1 cellular context compared by ENCODE assay signal in the genomic region with DNA sequence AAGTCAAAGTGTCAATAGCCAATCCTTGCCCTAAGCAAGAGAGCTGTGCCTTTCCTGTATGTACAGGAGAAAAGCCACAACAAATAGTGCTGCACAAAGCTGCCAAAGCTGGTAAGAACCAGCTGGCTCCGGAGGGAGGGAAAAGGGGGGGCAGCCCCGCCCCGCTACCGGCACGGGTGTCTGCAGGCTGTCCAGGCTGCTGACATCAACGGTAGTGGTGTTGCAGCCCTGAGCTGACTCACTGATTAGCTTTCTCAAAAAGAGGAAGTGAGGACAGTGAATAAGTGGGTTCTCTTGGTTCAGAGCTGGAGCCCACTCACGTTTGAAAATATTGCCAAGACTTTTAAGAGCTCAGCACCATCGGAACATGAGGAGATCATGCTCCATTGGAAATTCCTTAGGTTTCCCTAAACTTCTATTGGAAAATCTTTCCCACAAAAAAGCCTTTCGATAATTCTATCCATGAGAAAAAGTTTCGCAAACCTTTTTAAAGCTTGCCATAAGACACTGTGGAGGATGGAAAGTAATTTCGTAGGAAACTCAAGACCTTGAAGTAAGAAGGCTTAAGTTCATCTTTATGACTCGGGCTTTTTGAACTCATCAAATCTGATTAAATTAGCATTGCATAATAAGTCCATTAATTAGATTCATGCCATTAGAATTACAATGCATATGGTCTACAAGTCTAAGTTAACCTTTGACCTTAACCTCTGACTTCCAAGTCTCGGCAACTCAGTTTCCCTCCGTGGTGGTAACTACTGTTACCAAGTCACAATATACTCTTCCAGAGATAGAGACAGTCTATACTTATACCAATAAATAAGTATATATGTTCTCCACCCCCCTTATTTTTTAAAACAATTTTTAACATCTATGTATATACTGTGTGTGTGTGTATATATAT.
TF ChIP-seq lines count a peak whose summit lies in the region.

No MANE protein-coding gene starts in this region.

TF ChIP-seq in A549, 52 proteins besides CTCF, POLR2A, EP300 and RAD21 (continued from another document):
- TF ChIP-seq, protein P1, sequence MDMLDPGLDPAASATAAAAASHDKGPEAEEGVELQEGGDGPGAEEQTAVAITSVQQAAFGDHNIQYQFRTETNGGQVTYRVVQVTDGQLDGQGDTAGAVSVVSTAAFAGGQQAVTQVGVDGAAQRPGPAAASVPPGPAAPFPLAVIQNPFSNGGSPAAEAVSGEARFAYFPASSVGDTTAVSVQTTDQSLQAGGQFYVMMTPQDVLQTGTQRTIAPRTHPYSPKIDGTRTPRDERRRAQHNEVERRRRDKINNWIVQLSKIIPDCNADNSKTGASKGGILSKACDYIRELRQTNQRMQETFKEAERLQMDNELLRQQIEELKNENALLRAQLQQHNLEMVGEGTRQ (IDR thresholded peaks at IDR 0.05): no peak
- TF ChIP-seq CHD4 (IDR thresholded peaks at IDR 0.05; ENCODE audit: borderline replicate concordance) (no peak), SREBF2 (IDR thresholded peaks at IDR 0.05) (no peak), FOSB (CRISPR knock-in tag; IDR thresholded peaks at IDR 0.05) (no peak), HDAC2 (IDR thresholded peaks at IDR 0.05) (no peak), MYC (IDR thresholded peaks at IDR 0.05; ENCODE audit: borderline replicate concordance, low read length) (0 out of 2 replicates have a peak, but pooled peaks have one; percentile 25), HOXB5 (CRISPR knock-in tag; IDR thresholded peaks at IDR 0.05) (no peak), TP53 (CRISPR knock-in tag; IDR thresholded peaks at IDR 0.05) (no peak), MAFK (IDR thresholded peaks at IDR 0.05; ENCODE audit: partially characterized antibody) (no peak), FOXS1 (CRISPR knock-in tag; IDR thresholded peaks at IDR 0.05) (no peak), ZFP36 (IDR thresholded peaks at IDR 0.05; ENCODE audit: borderline replicate concordance, partially characterized antibody) (no peak), HOXA7 (CRISPR knock-in tag; IDR thresholded peaks at IDR 0.05) (no peak), BHLHE40 (IDR thresholded peaks at IDR 0.05; ENCODE audit: low read depth, low read length) (peak; percentile 56), HEYL (CRISPR knock-in tag; IDR thresholded peaks at IDR 0.05) (no peak), ESRRA (IDR thresholded peaks at IDR 0.05; ENCODE audit: borderline replicate concordance, low read length) (no peak), GATA3 (IDR thresholded peaks at IDR 0.05; ENCODE audit: borderline replicate concordance) (no peak), ZSCAN20 (CRISPR knock-in tag; IDR thresholded peaks at IDR 0.05) (no peak), RCOR1 (IDR thresholded peaks at IDR 0.05; ENCODE audit: low read depth, low read length) (no peak)
- TF ChIP-seq, protein P2, sequence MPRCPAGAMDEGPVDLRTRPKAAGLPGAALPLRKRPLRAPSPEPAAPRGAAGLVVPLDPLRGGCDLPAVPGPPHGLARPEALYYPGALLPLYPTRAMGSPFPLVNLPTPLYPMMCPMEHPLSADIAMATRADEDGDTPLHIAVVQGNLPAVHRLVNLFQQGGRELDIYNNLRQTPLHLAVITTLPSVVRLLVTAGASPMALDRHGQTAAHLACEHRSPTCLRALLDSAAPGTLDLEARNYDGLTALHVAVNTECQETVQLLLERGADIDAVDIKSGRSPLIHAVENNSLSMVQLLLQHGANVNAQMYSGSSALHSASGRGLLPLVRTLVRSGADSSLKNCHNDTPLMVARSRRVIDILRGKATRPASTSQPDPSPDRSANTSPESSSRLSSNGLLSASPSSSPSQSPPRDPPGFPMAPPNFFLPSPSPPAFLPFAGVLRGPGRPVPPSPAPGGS (IDR thresholded peaks at IDR 0.05): no peak
- TF ChIP-seq, protein P3, sequence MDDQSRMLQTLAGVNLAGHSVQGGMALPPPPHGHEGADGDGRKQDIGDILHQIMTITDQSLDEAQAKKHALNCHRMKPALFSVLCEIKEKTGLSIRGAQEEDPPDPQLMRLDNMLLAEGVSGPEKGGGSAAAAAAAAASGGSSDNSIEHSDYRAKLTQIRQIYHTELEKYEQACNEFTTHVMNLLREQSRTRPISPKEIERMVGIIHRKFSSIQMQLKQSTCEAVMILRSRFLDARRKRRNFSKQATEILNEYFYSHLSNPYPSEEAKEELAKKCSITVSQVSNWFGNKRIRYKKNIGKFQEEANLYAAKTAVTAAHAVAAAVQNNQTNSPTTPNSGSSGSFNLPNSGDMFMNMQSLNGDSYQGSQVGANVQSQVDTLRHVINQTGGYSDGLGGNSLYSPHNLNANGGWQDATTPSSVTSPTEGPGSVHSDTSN (IDR thresholded peaks at IDR 0.05): no peak
- TF ChIP-seq, protein P4, sequence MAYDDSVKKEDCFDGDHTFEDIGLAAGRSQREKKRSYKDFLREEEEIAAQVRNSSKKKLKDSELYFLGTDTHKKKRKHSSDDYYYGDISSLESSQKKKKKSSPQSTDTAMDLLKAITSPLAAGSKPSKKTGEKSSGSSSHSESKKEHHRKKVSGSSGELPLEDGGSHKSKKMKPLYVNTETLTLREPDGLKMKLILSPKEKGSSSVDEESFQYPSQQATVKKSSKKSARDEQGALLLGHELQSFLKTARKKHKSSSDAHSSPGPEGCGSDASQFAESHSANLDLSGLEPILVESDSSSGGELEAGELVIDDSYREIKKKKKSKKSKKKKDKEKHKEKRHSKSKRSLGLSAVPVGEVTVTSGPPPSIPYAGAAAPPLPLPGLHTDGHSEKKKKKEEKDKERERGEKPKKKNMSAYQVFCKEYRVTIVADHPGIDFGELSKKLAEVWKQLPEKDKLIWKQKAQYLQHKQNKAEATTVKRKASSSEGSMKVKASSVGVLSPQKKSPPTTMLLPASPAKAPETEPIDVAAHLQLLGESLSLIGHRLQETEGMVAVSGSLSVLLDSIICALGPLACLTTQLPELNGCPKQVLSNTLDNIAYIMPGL (CRISPR knock-in tag; IDR thresholded peaks at IDR 0.05; ENCODE audit: borderline replicate concordance): no peak
- TF ChIP-seq, protein P5, sequence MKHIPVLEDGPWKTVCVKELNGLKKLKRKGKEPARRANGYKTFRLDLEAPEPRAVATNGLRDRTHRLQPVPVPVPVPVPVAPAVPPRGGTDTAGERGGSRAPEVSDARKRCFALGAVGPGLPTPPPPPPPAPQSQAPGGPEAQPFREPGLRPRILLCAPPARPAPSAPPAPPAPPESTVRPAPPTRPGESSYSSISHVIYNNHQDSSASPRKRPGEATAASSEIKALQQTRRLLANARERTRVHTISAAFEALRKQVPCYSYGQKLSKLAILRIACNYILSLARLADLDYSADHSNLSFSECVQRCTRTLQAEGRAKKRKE (CRISPR knock-in tag; IDR thresholded peaks at IDR 0.05; ENCODE audit: low read depth): no peak
TF ChIP-seq in A549: peak in this region for 7.
